Comparison of ENCODE assay signal across 1 cellular context in the genomic region with DNA sequence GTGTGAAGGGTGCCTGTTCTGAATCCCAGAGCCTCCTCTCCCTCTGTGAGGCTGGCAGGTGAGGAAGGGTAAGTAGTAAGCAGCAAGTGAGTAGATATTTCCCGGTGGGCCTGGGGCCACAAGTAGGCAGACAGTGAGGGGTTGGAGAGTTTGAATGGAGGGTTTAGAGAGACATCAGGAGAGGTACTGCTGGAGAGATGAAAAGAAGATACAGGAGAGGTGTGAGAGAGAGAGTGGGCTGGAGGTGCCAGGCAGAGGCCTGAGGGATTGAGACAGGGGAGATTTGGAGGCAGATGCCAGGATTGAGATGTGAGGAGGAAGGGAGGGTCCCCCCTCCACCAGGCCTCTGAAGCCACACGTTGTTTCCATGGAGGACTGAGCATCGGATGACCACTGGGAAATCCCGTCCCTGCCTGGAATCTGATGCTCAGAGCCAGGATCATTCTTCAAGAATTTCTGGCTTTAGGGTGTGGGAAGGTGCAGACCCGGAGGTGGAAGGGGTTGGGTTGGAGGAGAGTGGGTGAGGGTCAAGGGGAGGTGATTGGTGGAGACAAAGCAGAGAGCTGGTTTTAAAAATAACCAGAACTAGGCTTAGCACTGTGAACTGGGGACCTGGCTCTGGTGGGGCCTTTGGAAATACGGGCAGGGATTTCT.
TF ChIP-seq lines count a peak whose summit lies in the region.

No MANE protein-coding gene starts in this region.

TF ChIP-seq in IMR-90, 13 proteins besides CTCF, POLR2A, EP300 and RAD21:
- no peak for TF ChIP-seq CEBPB (IDR thresholded peaks at IDR 0.05; ENCODE audit: low read depth, low read length)
- TF ChIP-seq MXI1 (IDR thresholded peaks at IDR 0.05; ENCODE audit: borderline replicate concordance, low read depth, low read length): no peak
- TF ChIP-seq RFX5 (IDR thresholded peaks at IDR 0.05; ENCODE audit: low read depth, low read length): no peak
- no peak for TF ChIP-seq MAZ (IDR thresholded peaks at IDR 0.05; ENCODE audit: borderline replicate concordance, low read depth, low read length)
- TF ChIP-seq ELK1 (IDR thresholded peaks at IDR 0.05; ENCODE audit: borderline replicate concordance, low read depth, low read length): no peak
- TF ChIP-seq USF2 (IDR thresholded peaks at IDR 0.05; ENCODE audit: low read depth, low read length): no peak
- TF ChIP-seq CHD1 (IDR thresholded peaks at IDR 0.05; ENCODE audit: low read depth, low read length): no peak
- no peak for TF ChIP-seq RCOR1 (IDR thresholded peaks at IDR 0.05; ENCODE audit: insufficient replicate concordance, low read length)
- no peak for TF ChIP-seq NFE2L2 (IDR thresholded peaks at IDR 0.05; ENCODE audit: low read depth, low read length)
- TF ChIP-seq SMC3 (IDR thresholded peaks at IDR 0.05; ENCODE audit: low read depth, low read length): no peak
- TF ChIP-seq FOS (IDR thresholded peaks at IDR 0.05; ENCODE audit: low read depth, low read length): no peak
- no peak for TF ChIP-seq BHLHE40 (IDR thresholded peaks at IDR 0.05; ENCODE audit: low read depth, low read length)
- TF ChIP-seq MAFK (IDR thresholded peaks at IDR 0.05; ENCODE audit: low read depth, low read length): no peak
TF ChIP-seq in IMR-90: peak in this region for 0.
